Comparison of ENCODE assay signal across 17 cellular contexts in genomic region chr15:66778314-66778665, GRCh38.
A peak's percentile ranks its signal among the peaks of the same experiment; 100 is the strongest.
DNase-seq lines count a peak whose midpoint lies in the region; ATAC-seq and TF ChIP-seq lines count a peak whose summit lies in the region.
"Had no signal": no experiment of that assay in that cellular context is flagged by ENCODE, and none has a peak within 500 bp of the region (broad histone marks: within the 10 kb centered on the region; RNA-seq: fewer than 3 reads in every experiment).

No MANE protein-coding gene starts in this region.

- CTCF ChIA-PET in HCT116 (lab: Charles Lee), result interaction anchor here (0.6 to 3.6 kb wide), 4 partner anchors 11 to 526 kb away, joined by 3 to 16 read pairs (median 4); no protein-coding TSS in a partner anchor
- CTCF ChIA-PET in CD4-positive, alpha-beta T cell (lab: Charles Lee), result no interaction called here

- no peaks in the 10 kb centered on the region for H3K36me3 ChIP-seq in HCT116 (ENCODE audit: control insufficient read depth in 1 of 2, insufficient read depth in 2 of 2, low read length in 2 of 2)
- no peaks in the 10 kb centered on the region for H3K36me3 ChIP-seq in mucosa of descending colon (ENCODE audit: low read depth)
- peaks cover 0 to 14% (median 10%) of the 10 kb centered on the region in 5 donors for H3K36me3 ChIP-seq in subcutaneous abdominal adipose tissue (ENCODE audit: control insufficient read depth in 5 of 5, insufficient read depth in 5 of 5, low read length in 5 of 5)
- no peaks in the 10 kb centered on the region for H3K36me3 ChIP-seq in esophagus squamous epithelium

- no peaks in the 10 kb centered on the region for H3K4me1 Mint-ChIP-seq in CD4-positive, alpha-beta T cell (ENCODE audit: low read depth)

- no peaks in the 10 kb centered on the region for H3K36me3 Mint-ChIP-seq in CD4-positive, alpha-beta T cell (ENCODE audit: low read depth)

- H3K79me2 ChIP-seq in HCT116 (ENCODE audit: insufficient read depth, low read length), result no peaks in the 10 kb centered on the region

- H3K9me3 ChIP-seq in HCT116 (ENCODE audit: control insufficient read depth in 1 of 2, insufficient read depth in 1 of 2, low read depth in 1 of 2, low read length in 2 of 2), result no peaks in the 10 kb centered on the region
- no peaks in the 10 kb centered on the region for H3K9me3 ChIP-seq in mucosa of descending colon
- no peaks in the 10 kb centered on the region for H3K9me3 ChIP-seq in subcutaneous abdominal adipose tissue (ENCODE audit: control insufficient read depth in 5 of 5, low read length in 5 of 5)
- no peaks in the 10 kb centered on the region for H3K9me3 ChIP-seq in CD4-positive, alpha-beta T cell (ENCODE audit: control insufficient read depth, low read length)
- no peaks in the 10 kb centered on the region for H3K9me3 ChIP-seq in esophagus squamous epithelium
- H3K9me3 ChIP-seq: A549, MG63 had no signal

- H3K27ac Mint-ChIP-seq in CD4-positive, alpha-beta T cell, result no peak overlapping the region

- WGBS in adipose tissue, 3 donors, result 71 to 95% (median 92%) methylated on average over 1 of the region's 1 CpG
- WGBS in esophagus squamous epithelium, 2 donors, result 100% methylated on average over 1 of the region's 1 CpG; no CpG with 5 or more reads in 1 of the 2 donors

- RAD21 ChIA-PET in HCT116 (lab: Charles Lee; ENCODE audit: low non-redundant PET in 1 of 2, low total read pairs in 2 of 2, uncharacterized antibody in 2 of 2, unreplicated experiment in 2 of 2), result interaction anchor here in 1 of 2 experiments (1.2 kb wide), 1 partner anchor 73 kb away, joined by 3 read pairs; no protein-coding TSS in a partner anchor

- H3K27me3 Mint-ChIP-seq in CD4-positive, alpha-beta T cell, result no peaks in the 10 kb centered on the region

- peak overlapping the region; percentile 26; the same call in 1 of the 2 replicates for H3K4me2 ChIP-seq in HCT116 (ENCODE audit: low read length)

- no peak overlapping the region for H3K4me3 Mint-ChIP-seq in CD4-positive, alpha-beta T cell

- no peaks in the 10 kb centered on the region for H3K9me2 ChIP-seq in HCT116 (ENCODE audit: insufficient read depth)

- H3K27ac ChIP-seq in HCT116 (ENCODE audit: low read depth, low read length), result no peak overlapping the region
- peak overlapping the region; percentile 12 for H3K27ac ChIP-seq in adipose tissue (ENCODE audit: low read depth, low read length)
- H3K27ac ChIP-seq in subcutaneous abdominal adipose tissue (ENCODE audit: low read depth, low read length), result peak overlapping the region; percentile 65
- no peak overlapping the region for H3K27ac ChIP-seq in CD4-positive, alpha-beta T cell (ENCODE audit: low read depth, low read length)
- H3K27ac ChIP-seq in esophagus squamous epithelium, result no peak overlapping the region

- no peak for DNase-seq in HCT116 (ENCODE audit: low read depth, low spot score)
- DNase-seq in mucosa of descending colon, result no peak
- no peak for DNase-seq in DMS153 (lab: John Stamatoyannopoulos, UW)
- DNase-seq in CD4-positive, alpha-beta T cell, result no peak
- no peak for DNase-seq in hepatic stellate cell (ENCODE audit: low spot score)
- DNase-seq in esophagus squamous epithelium (lab: John Stamatoyannopoulos, UW), result no peak
- DNase-seq: C1 segment of cervical spinal cord, MG63, NCI-H1092 treated with DMSO at 0.1 percent for 48 hours, NCI-H1694, NCI-H2107, NCI-H2227 treated with DMSO at 0.1 percent for 48 hours, NCI-H524 treated with DMSO at 0.1 percent for 48 hours, SHP77 had no signal

- TF ChIP-seq CTCF in HCT116 (IDR thresholded peaks at IDR 0.05 in 2 of 3, conservative IDR thresholded peaks at IDR 0.05 in 1 of 3; ENCODE audit: borderline replicate concordance in 1 of 3, insufficient read depth in 1 of 3, low read depth in 2 of 3, low read length in 2 of 3) (no peak), mucosa of descending colon (IDR thresholded peaks at IDR 0.05) (no peak), esophagus squamous epithelium (IDR thresholded peaks at IDR 0.05) (no peak)
- no peak for TF ChIP-seq CTCF in CD4-positive, alpha-beta T cell (IDR thresholded peaks at IDR 0.05)

- no peak for TF ChIP-seq RAD21 in HCT116 (IDR thresholded peaks at IDR 0.05; ENCODE audit: low read depth)

- H3K9ac ChIP-seq in HCT116 (ENCODE audit: low read length) (no peak overlapping the region), subcutaneous abdominal adipose tissue (ENCODE audit: low read length in 5 of 5) (no peak overlapping the region)

- ATAC-seq in HCT116, result no peak
- ATAC-seq in mucosa of descending colon, result peak; percentile 25
- ATAC-seq in CD4-positive, alpha-beta T cell (ENCODE audit: poor library complexity), result no peak

- TF ChIP-seq POLR2A in HCT116 (IDR thresholded peaks at IDR 0.05; ENCODE audit: borderline replicate concordance, extremely low read depth, insufficient read depth, insufficient read length) (no peak), esophagus squamous epithelium (IDR thresholded peaks at IDR 0.05) (no peak)

- intact Hi-C loops in HCT116 (cut with micrococcal nuclease), result no loop called here
- intact Hi-C loops in mucosa of descending colon (cut with DNase I, micrococcal nuclease), result loop anchor here (2.0 to 10.0 kb wide), 3 partner anchors 73 to 163 kb away; no protein-coding TSS in a partner anchor
- intact Hi-C loops in CD4-positive, alpha-beta T cell (cut with DNase I, micrococcal nuclease), result no loop called here
- intact Hi-C loops in esophagus squamous epithelium (cut with DNase I), result no loop called here

- H3K4me3 ChIP-seq in HCT116 (replicated peaks in 1 of 2; ENCODE audit: low read depth in 1 of 2, low read length in 2 of 2), result no peak overlapping the region
- no peak overlapping the region for H3K4me3 ChIP-seq in mucosa of descending colon
- no peak overlapping the region for H3K4me3 ChIP-seq in subcutaneous abdominal adipose tissue (ENCODE audit: low read depth in 1 of 5, low read length in 5 of 5)
- H3K4me3 ChIP-seq in esophagus squamous epithelium, result no peak overlapping the region
- H3K4me3 ChIP-seq: A549, MG63 had no signal

- POLR2A ChIA-PET in HCT116 (lab: Charles Lee), result interaction anchor here (1.1 kb wide), 1 partner anchor 11 kb away, joined by 3 read pairs; no protein-coding TSS in a partner anchor
- POLR2A ChIA-PET in CD4-positive, alpha-beta T cell (lab: Charles Lee), result no interaction called here

- BruUV-seq in HCT116 (replicated peaks; lab: Mats Ljungman, UMichigan), result no TSS peak

- no peak overlapping the region for H2AFZ ChIP-seq in HCT116 (ENCODE audit: low read depth, low read length, poor library complexity, severe bottlenecking)

- no peaks in the 10 kb centered on the region for H4K20me1 ChIP-seq in HCT116 (ENCODE audit: insufficient read depth)

- H3K9me3 Mint-ChIP-seq in CD4-positive, alpha-beta T cell, result no peaks in the 10 kb centered on the region

- no peaks in the 10 kb centered on the region for H3K27me3 ChIP-seq in HCT116 (ENCODE audit: insufficient read depth, low read length)
- H3K27me3 ChIP-seq in subcutaneous abdominal adipose tissue (ENCODE audit: control insufficient read depth in 5 of 5, insufficient read depth in 4 of 5, low read length in 5 of 5), result no peaks in the 10 kb centered on the region
- H3K27me3 ChIP-seq in CD4-positive, alpha-beta T cell (ENCODE audit: control insufficient read depth, insufficient read depth, low read length), result no peaks in the 10 kb centered on the region
- H3K27me3 ChIP-seq in esophagus squamous epithelium, result no peaks in the 10 kb centered on the region
- H3K27me3 ChIP-seq: MG63 had no signal

- H3K4me1 ChIP-seq in HCT116 (ENCODE audit: control insufficient read depth in 1 of 2, insufficient read depth in 2 of 2, low read length in 2 of 2), result peaks cover 59 to 69% of the 10 kb centered on the region in 2 experiments
- H3K4me1 ChIP-seq in mucosa of descending colon (ENCODE audit: low read depth), result peaks cover 41% of the 10 kb centered on the region
- H3K4me1 ChIP-seq in subcutaneous abdominal adipose tissue (ENCODE audit: control insufficient read depth in 5 of 5, insufficient read depth in 5 of 5, low read length in 5 of 5), result peaks cover 9 to 49% (median 44%) of the 10 kb centered on the region in 5 donors
- H3K4me1 ChIP-seq in esophagus squamous epithelium, result peaks cover 0 to 25% (median 10%) of the 10 kb centered on the region in 3 donors

TF ChIP-seq in HCT116, 20 proteins besides CTCF, POLR2A, EP300 and RAD21:
- TF ChIP-seq ZNF274 (IDR thresholded peaks at IDR 0.05; ENCODE audit: low read depth, low read length), result no peak
- TF ChIP-seq ZFX (IDR thresholded peaks at IDR 0.05), result no peak
- no peak for TF ChIP-seq EGR1 (IDR thresholded peaks at IDR 0.05; ENCODE audit: low read depth)
- TF ChIP-seq ELF1 (IDR thresholded peaks at IDR 0.05; ENCODE audit: borderline replicate concordance, low read depth), result no peak
- TF ChIP-seq SRF (IDR thresholded peaks at IDR 0.05; ENCODE audit: low read depth), result no peak
- TF ChIP-seq JUND (IDR thresholded peaks at IDR 0.05), result no peak
- no peak for TF ChIP-seq MAX (IDR thresholded peaks at IDR 0.05)
- no peak for TF ChIP-seq CEBPB (IDR thresholded peaks at IDR 0.05; ENCODE audit: low read depth)
- TF ChIP-seq EZH2phosphoT487 (IDR thresholded peaks at IDR 0.05; ENCODE audit: borderline replicate concordance), result no peak

Comparison
In these comparisons a context has a peak if more than half of its experiments do, and no peak if none do; other contexts are left out.
1. H3K27ac ChIP-seq: peak in adipose tissue (single experiment) and subcutaneous abdominal adipose tissue (single experiment); none in HCT116 (single experiment), CD4-positive, alpha-beta T cell (single experiment) and esophagus squamous epithelium (0 of 4).
2. intact Hi-C loops: an anchor here in mucosa of descending colon (2.0 to 10.0 kb wide); none called in HCT116, CD4-positive, alpha-beta T cell and esophagus squamous epithelium.